Comparison of ENCODE assay signal across 8 cellular contexts in the genomic region with DNA sequence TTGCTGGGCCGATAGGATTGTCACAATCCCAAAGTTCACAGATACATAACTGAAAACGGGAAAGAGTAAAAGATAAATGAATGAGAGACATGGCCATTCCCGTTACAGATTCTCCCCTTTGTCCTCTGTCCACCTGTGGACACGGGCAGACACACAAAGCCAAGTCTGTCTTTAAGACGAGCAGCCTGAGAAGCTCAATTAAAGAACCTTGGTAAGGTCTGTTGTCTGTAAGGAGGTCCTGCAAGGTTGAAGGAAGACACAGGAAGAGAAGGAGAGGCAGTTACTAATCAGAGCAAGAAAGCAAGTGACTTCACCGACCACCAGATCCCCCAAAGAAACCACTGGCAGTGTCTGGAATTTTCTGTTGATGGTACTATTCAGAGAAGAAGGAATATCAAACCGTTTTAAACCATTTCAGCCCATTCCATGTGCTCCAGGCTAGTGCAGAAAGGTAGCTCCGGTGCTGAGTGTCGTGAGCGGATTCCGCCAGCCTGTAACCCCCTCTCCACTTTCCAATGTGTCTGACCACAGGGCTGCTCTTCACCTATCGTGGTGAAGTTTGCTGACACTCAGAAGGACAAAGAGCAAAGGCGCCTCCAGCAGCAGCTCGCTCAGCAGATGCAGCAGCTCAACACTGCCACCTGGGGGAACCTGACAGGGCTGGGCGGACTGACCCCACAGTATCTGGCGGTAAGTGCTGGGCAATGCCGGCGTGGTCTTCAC.
A peak's percentile ranks its signal among the peaks of the same experiment; 100 is the strongest.
DNase-seq lines count a peak whose midpoint lies in the region; ATAC-seq and TF ChIP-seq lines count a peak whose summit lies in the region.

No MANE protein-coding gene starts in this region.

- peak in 1 of 2 experiments; percentile 63 for DNase-seq in HL-60 (ENCODE audit: low read depth in 1 of 2, low spot score in 1 of 2)
- DNase-seq in T-helper 17 cell = peak; percentile 39 to 68 (median 44)
- peak; percentile 1 for DNase-seq in amniotic stem cell (lab: John Stamatoyannopoulos, UW)
- peak; percentile 89 for DNase-seq in hepatocyte (ENCODE audit: low spot score)
- peak; percentile 90 for DNase-seq in spleen
- no peak for DNase-seq in NCI-H2171 treated with DMSO at 0.1 percent for 48 hours (lab: John Stamatoyannopoulos, UW)

- H3K27ac Mint-ChIP-seq in T-helper 17 cell = peak overlapping the region; percentile 92

- H3K4me3 Mint-ChIP-seq in T-helper 17 cell = peak overlapping the region; percentile 63

- H3K27me3 Mint-ChIP-seq in T-helper 17 cell = no peaks in the 10 kb centered on the region

- ATAC-seq in GM19372 (IDR thresholded peaks at IDR 0.05; ENCODE audit: low read depth, unreplicated experiment) (peak; percentile 46), T-helper 17 cell (peak; percentile 90)

- H3K4me1 Mint-ChIP-seq in T-helper 17 cell = peaks cover 46% of the 10 kb centered on the region

- H3K27me3 ChIP-seq in HL-60 (ENCODE audit: insufficient read depth, poor library complexity, severe bottlenecking) (no peaks in the 10 kb centered on the region), hepatocyte (no peaks in the 10 kb centered on the region), spleen (replicated peaks in 1 of 7) (no peaks in the 10 kb centered on the region)

- no peaks in the 10 kb centered on the region for H3K79me2 ChIP-seq in hepatocyte

- TF ChIP-seq CTCF in C4-2B (conservative IDR thresholded peaks at IDR 0.05) = peak; percentile 97
- peak; percentile 45 for TF ChIP-seq CTCF in HL-60 (IDR thresholded peaks at IDR 0.05; ENCODE audit: insufficient read depth, low read length)
- TF ChIP-seq CTCF in hepatocyte (IDR thresholded peaks at IDR 0.05; ENCODE audit: poor library complexity) = peak; percentile 95
- peak; percentile 51 to 85 (median 77) for TF ChIP-seq CTCF in spleen (IDR thresholded peaks at IDR 0.05 in 8 of 11, conservative IDR thresholded peaks at IDR 0.05 in 3 of 11)

- no peaks in the 10 kb centered on the region for H3K9me2 ChIP-seq in hepatocyte (replicated peaks; ENCODE audit: insufficient read depth)

- H3K36me3 Mint-ChIP-seq in T-helper 17 cell (ENCODE audit: low read depth) = peaks cover 19% of the 10 kb centered on the region

- 29% methylated on average over 18 of the region's 18 CpGs for WGBS in hepatocyte (ENCODE audit: low lambda C conversion rate, missing lambda C conversion rate)
- 57 to 68% (median 62%) methylated on average over 18 of the region's 18 CpGs for WGBS in spleen, 5 donors

- H3K4me2 ChIP-seq in hepatocyte = peak overlapping the region; percentile 63

- H3K4me3 ChIP-seq in HL-60 (replicated peaks; ENCODE audit: insufficient read depth, low read length) (no peak overlapping the region), hepatocyte (no peak overlapping the region), spleen (no peak overlapping the region)

- H2AFZ ChIP-seq in hepatocyte = peak overlapping the region; percentile 41

- H3K27ac ChIP-seq in C4-2B (no peak overlapping the region), HL-60 (replicated peaks) (no peak overlapping the region), hepatocyte (no peak overlapping the region), spleen (peak overlapping the region in 2 of 8 donors; percentile 1 to 8)

- H3K4me1 ChIP-seq in hepatocyte (ENCODE audit: insufficient read depth) = no peaks in the 10 kb centered on the region
- H3K4me1 ChIP-seq in spleen = peaks cover 0 to 77% (median 32%) of the 10 kb centered on the region in 6 donors

- TF ChIP-seq POLR2A in spleen (IDR thresholded peaks at IDR 0.05) = no peak

- H3K9me3 ChIP-seq in T-helper 17 cell (ENCODE audit: control insufficient read depth, low read length, poor library complexity, severe bottlenecking) (no peaks in the 10 kb centered on the region), hepatocyte (ENCODE audit: low read depth) (no peaks in the 10 kb centered on the region), spleen (no peaks in the 10 kb centered on the region)

- intact Hi-C loops in spleen (cut with DNase I; ENCODE audit: low total_unique reads) = loop anchor here (10.0 kb wide), 1 partner anchor 155 kb away; no protein-coding TSS in a partner anchor

- H4K20me1 ChIP-seq in hepatocyte (ENCODE audit: insufficient read depth, poor library complexity, severe bottlenecking) = no peaks in the 10 kb centered on the region

- H3K36me3 ChIP-seq in hepatocyte (replicated peaks; ENCODE audit: insufficient read depth, low read depth) (no peaks in the 10 kb centered on the region), spleen (peaks cover 3 to 100% (median 47%) of the 10 kb centered on the region in 6 donors)

Comparison
In these comparisons a context has a peak if more than half of its experiments do, and no peak if none do; other contexts are left out.
1. CTCF ChIP-seq: peak in every context shown above with its lines; median percentile 97 in C4-2B; 95 in hepatocyte; 77 in spleen; 45 in HL-60.